In genomic region chr5:60209146-60209840, GRCh38 we compare ENCODE assay signal across 18 cellular contexts.
A peak's percentile ranks its signal among the peaks of the same experiment; 100 is the strongest.
DNase-seq lines count a peak whose midpoint lies in the region; ATAC-seq and TF ChIP-seq lines count a peak whose summit lies in the region.
"Had no signal": no experiment of that assay in that cellular context is flagged by ENCODE, and none has a peak within 500 bp of the region (broad histone marks: within the 10 kb centered on the region; RNA-seq: fewer than 3 reads in every experiment).

No MANE protein-coding gene starts in this region.

- H3K27ac ChIP-seq in ascending aorta (peak overlapping the region; percentile 42 to 51), thoracic aorta (peak overlapping the region; percentile 16 to 45), upper lobe of right lung (no peak overlapping the region)
- H3K27ac ChIP-seq: SJSA1 had no signal

- H3K27me3 ChIP-seq in ascending aorta (no peaks in the 10 kb centered on the region), thoracic aorta (replicated peaks; ENCODE audit: insufficient read depth) (no peaks in the 10 kb centered on the region), upper lobe of right lung (no peaks in the 10 kb centered on the region)
- H3K27me3 ChIP-seq: MG63 had no signal

- H3K9me3 Mint-ChIP-seq in activated naive CD4-positive, alpha-beta T cell treated with anti-CD3 and anti-CD28 coated beads, Interleukin-2, amount 50 U/mL, for 24 hours, result peaks cover 6% of the 10 kb centered on the region
- peaks cover 0 to 9% of the 10 kb centered on the region in 2 donors for H3K9me3 Mint-ChIP-seq in activated naive CD4-positive, alpha-beta T cell treated with anti-CD3 and anti-CD28 coated beads, Interleukin-2, amount 50 U/mL, for 72 hours

- TF ChIP-seq CTCF in ascending aorta (IDR thresholded peaks at IDR 0.05) (no peak), thoracic aorta (IDR thresholded peaks at IDR 0.05) (no peak), upper lobe of right lung (IDR thresholded peaks at IDR 0.05) (no peak)

- peaks cover 0 to 11% of the 10 kb centered on the region in 2 donors for H3K4me1 ChIP-seq in ascending aorta
- peaks cover 15 to 33% of the 10 kb centered on the region in 2 donors for H3K4me1 ChIP-seq in thoracic aorta (ENCODE audit: control insufficient read depth in 1 of 2, low read depth in 2 of 2)
- H3K4me1 ChIP-seq in upper lobe of right lung, result peaks cover 7% of the 10 kb centered on the region
- H3K4me1 ChIP-seq: SJSA1 had no signal

- intact Hi-C loops in ascending aorta (cut with DNase I), result no loop called here
- intact Hi-C loops in upper lobe of right lung (cut with DNase I), result no loop called here

- no peak overlapping the region for H3K4me3 Mint-ChIP-seq in activated naive CD4-positive, alpha-beta T cell treated with anti-CD3 and anti-CD28 coated beads, Interleukin-2, amount 50 U/mL, for 24 hours
- H3K4me3 Mint-ChIP-seq: B cell had no signal

- no peak for DNase-seq in activated naive CD4-positive, alpha-beta T cell treated with anti-CD3 and anti-CD28 coated beads, Interleukin-2, amount 50 U/mL, for 72 hours (ENCODE audit: low spot score in 2 of 2)
- no peak for DNase-seq in ascending aorta (ENCODE audit: low spot score in 2 of 2)
- peak; percentile 75 for DNase-seq in foreskin melanocyte
- DNase-seq in thoracic aorta (ENCODE audit: low spot score), result no peak
- DNase-seq in superior temporal gyrus (ENCODE audit: extremely low spot score), result no peak
- no peak for DNase-seq in upper lobe of right lung
- DNase-seq: DMS79, MG63, NCI-H1417, NCI-H187, NCI-H226, NCI-H524 treated with DMSO at 0.1 percent for 48 hours, NCI-H82 had no signal

- no peaks in the 10 kb centered on the region for H3K4me1 Mint-ChIP-seq in activated naive CD4-positive, alpha-beta T cell treated with anti-CD3 and anti-CD28 coated beads, Interleukin-2, amount 50 U/mL, for 24 hours

- no peak for ATAC-seq in activated naive CD4-positive, alpha-beta T cell treated with anti-CD3 and anti-CD28 coated beads, Interleukin-2, amount 50 U/mL, for 72 hours
- ATAC-seq in thoracic aorta (ENCODE audit: insufficient number of reproducible peaks, low FRiP score, low read depth) (no peak), GM19023 (IDR thresholded peaks at IDR 0.05; ENCODE audit: unreplicated experiment) (no peak), upper lobe of right lung (no peak)
- ATAC-seq: K562 had no signal

- H3K4me3 ChIP-seq in ascending aorta, result peak overlapping the region in 1 of 2 donors; percentile 21
- H3K4me3 ChIP-seq in thoracic aorta, result peak overlapping the region; percentile 9
- H3K4me3 ChIP-seq in upper lobe of right lung, result no peak overlapping the region
- H3K4me3 ChIP-seq: K562, MG63, SJSA1 had no signal

- no peaks in the 10 kb centered on the region for H3K9me3 ChIP-seq in ascending aorta
- no peaks in the 10 kb centered on the region for H3K9me3 ChIP-seq in thoracic aorta
- H3K9me3 ChIP-seq in upper lobe of right lung, result no peaks in the 10 kb centered on the region
- H3K9me3 ChIP-seq: MG63, SJSA1 had no signal

- H3K27me3 Mint-ChIP-seq in activated naive CD4-positive, alpha-beta T cell treated with anti-CD3 and anti-CD28 coated beads, Interleukin-2, amount 50 U/mL, for 24 hours, result no peaks in the 10 kb centered on the region
- H3K27me3 Mint-ChIP-seq: B cell had no signal

- no peaks in the 10 kb centered on the region for H3K36me3 ChIP-seq in ascending aorta
- H3K36me3 ChIP-seq in thoracic aorta, result no peaks in the 10 kb centered on the region
- H3K36me3 ChIP-seq in upper lobe of right lung, result no peaks in the 10 kb centered on the region
- H3K36me3 ChIP-seq: MG63, SJSA1 had no signal

- H3K27ac Mint-ChIP-seq in activated naive CD4-positive, alpha-beta T cell treated with anti-CD3 and anti-CD28 coated beads, Interleukin-2, amount 50 U/mL, for 24 hours, result peak overlapping the region; percentile 26
- H3K27ac Mint-ChIP-seq in activated naive CD4-positive, alpha-beta T cell treated with anti-CD3 and anti-CD28 coated beads, Interleukin-2, amount 50 U/mL, for 72 hours, result no peak overlapping the region
- H3K27ac Mint-ChIP-seq: B cell had no signal

- H3K36me3 Mint-ChIP-seq in activated naive CD4-positive, alpha-beta T cell treated with anti-CD3 and anti-CD28 coated beads, Interleukin-2, amount 50 U/mL, for 24 hours, result no peaks in the 10 kb centered on the region
- no peaks in the 10 kb centered on the region for H3K36me3 Mint-ChIP-seq in activated naive CD4-positive, alpha-beta T cell treated with anti-CD3 and anti-CD28 coated beads, Interleukin-2, amount 50 U/mL, for 72 hours
